27 cellular contexts compared by ENCODE assay signal in the genomic region with DNA sequence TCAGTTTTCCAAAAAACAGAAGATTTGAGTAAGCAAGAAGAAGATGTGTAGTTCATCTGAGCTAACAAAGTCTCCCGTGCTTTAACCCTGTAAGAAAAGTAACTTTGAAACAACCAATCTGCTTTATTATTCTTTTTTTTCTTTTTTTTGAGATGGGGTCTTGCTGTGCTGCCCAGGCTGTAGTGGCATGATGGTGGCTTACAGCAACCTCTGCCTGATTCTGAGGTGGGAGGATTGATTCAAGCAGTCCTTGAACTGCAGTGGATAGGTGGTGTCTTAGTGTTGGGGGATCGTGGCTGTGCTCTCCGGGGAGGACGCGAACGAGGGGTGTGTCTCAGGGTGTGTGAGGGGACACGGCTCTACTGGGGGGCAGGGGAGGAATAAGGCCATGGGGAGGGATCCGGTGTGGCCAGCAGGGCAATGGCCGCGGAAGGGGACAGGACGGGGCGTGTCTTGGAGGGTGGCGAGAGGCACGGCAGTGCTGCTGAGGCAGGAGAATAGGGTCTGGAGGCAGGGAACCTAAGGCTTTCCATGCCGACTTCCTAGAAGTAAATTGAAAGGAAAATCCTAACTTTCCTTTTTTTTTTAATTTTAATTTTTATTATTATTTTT. TPM values are rescaled to one million over a fixed set of nuclear protein-coding genes. Genes with fewer than 3 reads are reported as not detected.
DNase-seq lines count a peak whose midpoint lies in the region; ATAC-seq, FAIRE-seq and TF ChIP-seq lines count a peak whose summit lies in the region.
"Had no signal": no experiment of that assay in that cellular context is flagged by ENCODE, and none has a peak within 500 bp of the region (broad histone marks: within the 10 kb centered on the region; RNA-seq: fewer than 3 reads in every experiment).

No MANE protein-coding gene starts in this region.

- FAIRE-seq in H1 (lab: Jason Lieb, UNC): no peak
- FAIRE-seq: HTR-8/SVneo, keratinocyte, pancreas had no signal

- no peak overlapping the region for H4K91ac ChIP-seq in H1 (replicated peaks; ENCODE audit: insufficient read length, low read length)

- H3K23ac ChIP-seq in H1 (ENCODE audit: insufficient read length): no peak overlapping the region

- no peak overlapping the region for H2BK15ac ChIP-seq in H1 (ENCODE audit: low read length)

- H3K27ac Mint-ChIP-seq in CD4-positive, alpha-beta T cell: no peak overlapping the region
- H3K27ac Mint-ChIP-seq in nephron progenitor cell: no peak overlapping the region
- H3K27ac Mint-ChIP-seq: GM23338 had no signal

- no peak for TF ChIP-seq POLR2A in H1 (IDR thresholded peaks at IDR 0.05; ENCODE audit: control extremely low read depth in 1 of 2, low read depth in 2 of 2, low read length in 2 of 2)

- H4K20me1 ChIP-seq in H1 (replicated peaks in 1 of 2; ENCODE audit: control insufficient read depth in 1 of 2, insufficient read depth in 2 of 2, low read length in 2 of 2): no peaks in the 10 kb centered on the region

- no peak overlapping the region for H4K5ac ChIP-seq in H1 (ENCODE audit: insufficient read length, low read depth, low read length)

- no peak overlapping the region for H3K4me2 ChIP-seq in H1 (ENCODE audit: insufficient read depth in 1 of 2, low read depth in 2 of 2, low read length in 2 of 2)
- H3K4me2 ChIP-seq: GM23338 had no signal

- H3K4ac ChIP-seq in H1 (replicated peaks; ENCODE audit: insufficient read length, low read depth, low read length): no peak overlapping the region

- H3K79me1 ChIP-seq in H1 (ENCODE audit: low read depth, low read length): no peaks in the 10 kb centered on the region

- no peak overlapping the region for H3K56ac ChIP-seq in H1 (replicated peaks; ENCODE audit: insufficient read length, low read depth, low read length)

- no peak overlapping the region for H2BK5ac ChIP-seq in H1 (ENCODE audit: low read depth, low read length)

- intact Hi-C loops in CD4-positive, alpha-beta T cell (cut with DNase I, micrococcal nuclease): no loop called here

- 0 out of 2 replicates have a peak overlapping the region, but pooled peaks have one; percentile 86 for H2AK5ac ChIP-seq in H1 (ENCODE audit: low read depth, low read length)

- POLR2A ChIA-PET in CD4-positive, alpha-beta T cell (lab: Charles Lee): no interaction called here
- POLR2A ChIA-PET in HEK293 (lab: Yijun Ruan, JAX) (no interaction called here), H1 (lab: Charles Lee; ENCODE audit: partially characterized antibody) (interaction anchor here (0.8 kb wide), 1 partner anchor 29 kb away, joined by 3 read pairs; no protein-coding TSS in a partner anchor)

- no peak overlapping the region for H3K27ac ChIP-seq in CD4-positive, alpha-beta T cell (ENCODE audit: low read depth, low read length)
- H3K27ac ChIP-seq in HEK293 (ENCODE audit: extremely low read depth, low read depth, low read length) (no peak overlapping the region), H1 (ENCODE audit: low read depth, low read length) (no peak overlapping the region)

- no peaks in the 10 kb centered on the region for H3K36me3 ChIP-seq in HEK293 (ENCODE audit: control insufficient read depth in 2 of 2, insufficient read depth in 1 of 2, low read length in 2 of 2)
- no peaks in the 10 kb centered on the region for H3K36me3 ChIP-seq in H1 (ENCODE audit: control insufficient read depth in 2 of 4, insufficient read depth in 4 of 4, low read length in 3 of 4)

- no peak for TF ChIP-seq RAD21 in H1 (IDR thresholded peaks at IDR 0.05 in 1 of 2, conservative IDR thresholded peaks at IDR 0.05 in 1 of 2; ENCODE audit: low read depth in 2 of 2, low read length in 2 of 2)

- H3K27me3 ChIP-seq in CD4-positive, alpha-beta T cell (ENCODE audit: control insufficient read depth, insufficient read depth, low read length): no peaks in the 10 kb centered on the region
- no peaks in the 10 kb centered on the region for H3K27me3 ChIP-seq in H1 (replicated peaks in 1 of 4; ENCODE audit: control insufficient read depth in 3 of 4, extremely low read depth in 1 of 4, insufficient read depth in 3 of 4, low read length in 3 of 4)
- H3K27me3 ChIP-seq: pancreas, stomach, tibial nerve had no signal

- no peak for TF ChIP-seq EP300 in H1 (IDR thresholded peaks at IDR 0.05; ENCODE audit: borderline replicate concordance in 1 of 2, low read depth in 2 of 2, low read length in 2 of 2)

- no peak for ATAC-seq in CD4-positive, alpha-beta T cell (ENCODE audit: poor library complexity)
- no peak for ATAC-seq in GM21737 (IDR thresholded peaks at IDR 0.05; ENCODE audit: unreplicated experiment)
- ATAC-seq: GM23338, right cardiac atrium had no signal

- no peaks in the 10 kb centered on the region; the same call in 1 of the 2 replicates for H3K23me2 ChIP-seq in H1 (ENCODE audit: low read depth, low read length)

- no peaks in the 10 kb centered on the region for H3K4me1 Mint-ChIP-seq in CD4-positive, alpha-beta T cell (ENCODE audit: low read depth)
- H3K4me1 Mint-ChIP-seq in nephron progenitor cell: peaks cover 27% of the 10 kb centered on the region

- H3K18ac ChIP-seq in H1 (ENCODE audit: extremely low read depth, low read length): no peak overlapping the region; the same call in none of the 2 replicates

- no peak overlapping the region for H2BK120ac ChIP-seq in H1 (replicated peaks; ENCODE audit: low read depth, low read length)

- no peak overlapping the region for H2BK20ac ChIP-seq in H1 (ENCODE audit: low read length)

- no peak for DNase-seq in CD4-positive, alpha-beta T cell
- DNase-seq in H1 (ENCODE audit: low read depth in 1 of 2, low spot score in 2 of 2) (no peak), nephron progenitor cell (no peak), COLO668 (lab: John Stamatoyannopoulos, UW; ENCODE audit: unreplicated experiment) (no peak), kidney glomerular epithelial cell (lab: John Stamatoyannopoulos, UW) (no peak)
- DNase-seq in activated naive CD4-positive, alpha-beta T cell treated with anti-CD3 and anti-CD28 coated beads, Interleukin-2, amount 50 U/mL, for 16 hours: no peak
- DNase-seq: activated CD4-positive, CD25-positive, alpha-beta regulatory T cell treated with anti-CD3 and anti-CD28 coated beads, Interleukin-2, amount 50 U/mL, for 72 hours; activated naive CD4-positive, alpha-beta T cell; activated T-cell treated with anti-CD3 and anti-CD28 coated beads, Interleukin-2, amount 50 U/mL, for 1 hour; aorta; central memory CD4-positive, alpha-beta T cell; DMS53; GDM1; NCI-H1694 treated with DMSO at 0.1 percent for 48 hours; NCI-H524 treated with DMSO at 0.1 percent for 48 hours; NK-92 treated with Interleukin-12 subunit alpha and Interleukin-12 subunit beta, amount 100 ng/mL, for 24 hours; SHP77 had no signal

- H3K4me3 ChIP-seq in HEK293 (ENCODE audit: low read depth, low read length) (no peak overlapping the region), H1 (ENCODE audit: extremely low read depth in 1 of 4, insufficient read depth in 2 of 4, low read depth in 3 of 4, low read length in 4 of 4) (no peak overlapping the region)
- H3K4me3 ChIP-seq: GM23338, lung had no signal

- H3K14ac ChIP-seq in H1 (ENCODE audit: insufficient read length): no peak overlapping the region

- H3K9me3 Mint-ChIP-seq in CD4-positive, alpha-beta T cell: no peaks in the 10 kb centered on the region
- peaks cover 25% of the 10 kb centered on the region for H3K9me3 Mint-ChIP-seq in nephron progenitor cell

- peak overlapping the region; percentile 78 for H3K4me3 Mint-ChIP-seq in CD4-positive, alpha-beta T cell
- peak overlapping the region; percentile 50 for H3K4me3 Mint-ChIP-seq in nephron progenitor cell
- H3K4me3 Mint-ChIP-seq: GM23338 had no signal

- no peaks in the 10 kb centered on the region for H3K79me2 ChIP-seq in H1 (ENCODE audit: control insufficient read depth in 1 of 2, insufficient read depth in 2 of 2, low read length in 2 of 2)

- H3K4me1 ChIP-seq in HEK293 (ENCODE audit: control insufficient read depth, insufficient read depth, low read length): no peaks in the 10 kb centered on the region
- peaks cover 0 to 9% (median 0%) of the 10 kb centered on the region in 4 experiments; a peak in 2 of 7 replicates for H3K4me1 ChIP-seq in H1 (replicated peaks in 1 of 4; ENCODE audit: control insufficient read depth in 3 of 4, insufficient read depth in 4 of 4, low read length in 3 of 4)
- H3K4me1 ChIP-seq: pancreas, tibial nerve had no signal

- H3K36me3 Mint-ChIP-seq in CD4-positive, alpha-beta T cell (ENCODE audit: low read depth): no peaks in the 10 kb centered on the region
- H3K36me3 Mint-ChIP-seq in nephron progenitor cell (ENCODE audit: low read depth): peaks cover 55% of the 10 kb centered on the region

- H2BK12ac ChIP-seq in H1 (ENCODE audit: low read depth, low read length): peak overlapping the region; percentile 50; the same call in 1 of the 2 replicates

- no peaks in the 10 kb centered on the region for H3K9me3 ChIP-seq in CD4-positive, alpha-beta T cell (ENCODE audit: control insufficient read depth, low read length)
- H3K9me3 ChIP-seq in HEK293 (ENCODE audit: control insufficient read depth, insufficient read depth, low read depth, low read length): no peaks in the 10 kb centered on the region
- H3K9me3 ChIP-seq in H1 (ENCODE audit: insufficient read depth in 2 of 2, low read depth in 1 of 2, low read length in 1 of 2): no peaks in the 10 kb centered on the region; a peak in 1 of 4 replicates
- H3K9me3 ChIP-seq: pancreas had no signal

- H4K8ac ChIP-seq in H1 (ENCODE audit: extremely low read depth, insufficient read depth, low read length): no peak overlapping the region

- H3K27me3 Mint-ChIP-seq in CD4-positive, alpha-beta T cell: no peaks in the 10 kb centered on the region
- H3K27me3 Mint-ChIP-seq in nephron progenitor cell (ENCODE audit: low read depth, poor library complexity): peaks cover 2% of the 10 kb centered on the region

- 99% methylated on average over 7 of the region's 15 CpGs; no CpG with 5 or more reads in 1 of the 2 experiments for WGBS in H1 (ENCODE audit: extremely low coverage in 1 of 2, insufficient coverage in 1 of 2, insufficient read length in 1 of 2, insufficient replicate concordance in 2 of 2, low coverage in 1 of 2, low lambda C conversion rate in 2 of 2, missing lambda C conversion rate in 1 of 2), 2 experiments

- H2AFZ ChIP-seq in H1 (ENCODE audit: low read length): no peak overlapping the region
- H2AFZ ChIP-seq: GM23338 had no signal

- CTCF ChIA-PET in CD4-positive, alpha-beta T cell (lab: Charles Lee): no interaction called here
- CTCF ChIA-PET in HEK293 (lab: Yijun Ruan, JAX): interaction anchor here (1.1 kb wide), 1 partner anchor 10 kb away, joined by 3 read pairs; no protein-coding TSS in a partner anchor
- CTCF ChIA-PET in H1 (lab: Charles Lee; ENCODE audit: partially characterized antibody): no interaction called here

- H3K9ac ChIP-seq in H1 (replicated peaks in 1 of 4; ENCODE audit: extremely low read depth in 1 of 4, low read depth in 3 of 4, low read length in 3 of 4): no peak overlapping the region

- no peak for TF ChIP-seq CTCF in CD4-positive, alpha-beta T cell (IDR thresholded peaks at IDR 0.05)
- TF ChIP-seq CTCF in HEK293 (tag by site-specific recombination; IDR thresholded peaks at IDR 0.05) (no peak), H1 (IDR thresholded peaks at IDR 0.05; ENCODE audit: control extremely low read depth in 1 of 3, insufficient read depth in 1 of 3, low read depth in 1 of 3, low read length in 3 of 3) (no peak), nephron progenitor cell (IDR thresholded peaks at IDR 0.05) (no peak)

RNA-seq across cellular contexts. Expression of gene ARSD, which starts 2.4 kb away (rescaled TPM):
- total RNA-seq in CD4-positive, alpha-beta T cell: 1 to 10 TPM in 1 of 2 experiments, under 1 TPM in 1; 0.44 to 1.2 TPM
- total RNA-seq in H1 (2021; fragmentation: NEBNext Ultra II Directional; extraction: Animal tissue kit (Norgen Biotek cat#: 25700)): 3.2 and 3.4 TPM in 2 replicates
- 1.8 and 3.5 TPM in 2 replicates for polyA plus RNA-seq in H1 (2011; rRNA removed)
- polyA plus RNA-seq in H1 (2011; cell fraction: cytosol; rRNA removed): 2.4 TPM
- polyA plus RNA-seq in H1 (2011; cell fraction: nucleus; rRNA removed): 3.8 TPM
- polyA plus RNA-seq in H1 (2012, experiment 1 of 2): 2.2 to 2.5 TPM (median 2.3 TPM) in 4 replicates
- polyA plus RNA-seq in H1 (2012, experiment 2 of 2): 2.2 TPM
- 3.9 TPM for polyA plus RNA-seq in H1 (2013, experiment 1 of 2)
- polyA plus RNA-seq in H1 (2013, experiment 2 of 2): 3.7 TPM
- 2.9 and 4.5 TPM in 2 replicates for polyA minus RNA-seq in H1 (2011; rRNA and poly(A)+ RNA removed)
- polyA minus RNA-seq in H1 (2011; cell fraction: cytosol; rRNA and poly(A)+ RNA removed): 3.4 TPM
- 2.1 TPM for polyA minus RNA-seq in H1 (2011; cell fraction: nucleus; rRNA and poly(A)+ RNA removed)
